ENCODE assay signal across 33 cellular contexts in the genomic region with DNA sequence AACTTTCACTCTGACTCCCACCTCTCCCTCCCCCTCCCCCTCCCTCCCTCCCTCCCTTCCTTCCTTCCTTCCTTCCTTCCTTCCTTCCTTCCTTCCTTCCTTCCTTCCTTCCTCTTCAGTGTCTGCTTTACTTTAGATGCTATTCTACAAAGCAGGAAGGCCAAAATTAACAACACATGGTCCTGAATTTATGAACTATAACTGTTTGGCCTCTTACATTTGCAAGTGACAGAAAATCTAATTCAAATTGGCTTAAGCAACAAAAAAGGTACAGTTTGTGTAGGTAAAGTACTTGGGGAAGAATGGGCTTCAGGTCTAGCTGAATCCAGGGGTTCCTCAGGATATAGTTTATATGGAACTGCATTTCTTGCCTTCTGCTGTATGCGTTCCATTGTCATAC.
DNase-seq lines count a peak whose midpoint lies in the region; ATAC-seq and TF ChIP-seq lines count a peak whose summit lies in the region.
"Had no signal": no experiment of that assay in that cellular context is flagged by ENCODE, and none has a peak within 500 bp of the region (broad histone marks: within the 10 kb centered on the region; RNA-seq: fewer than 3 reads in every experiment).

No MANE protein-coding gene starts in this region.

- H2BK5ac ChIP-seq in neuronal stem cell (ENCODE audit: low read length): no peak overlapping the region

- peaks cover 15% of the 10 kb centered on the region for H3K36me3 ChIP-seq in SK-N-MC (ENCODE audit: insufficient read depth, low read length)
- H3K36me3 ChIP-seq in neuronal stem cell (replicated peaks in 1 of 2; ENCODE audit: control insufficient read depth in 2 of 2, insufficient read depth in 2 of 2, low read length in 2 of 2): no peaks in the 10 kb centered on the region
- no peaks in the 10 kb centered on the region for H3K36me3 ChIP-seq in osteoblast (ENCODE audit: insufficient read depth, low read length)
- H3K36me3 ChIP-seq: BE2C; BLaER1; BLaER1 treated with 17β-estradiol and CSF1 and Interleukin-3, amounts not matched to agents 10 nM and 100 nM had no signal

- WGBS in neuronal stem cell (ENCODE audit: extremely low coverage in 2 of 2, insufficient read length in 2 of 2, insufficient replicate concordance in 1 of 2), 2 donors: no CpG with 5 or more reads among the region's 1 CpG

- H3K4me2 ChIP-seq in neuronal stem cell (ENCODE audit: insufficient read depth, low read length, poor library complexity, severe bottlenecking): no peak overlapping the region
- H3K4me2 ChIP-seq in osteoblast (ENCODE audit: insufficient read depth, low read length): no peak overlapping the region
- H3K4me2 ChIP-seq: A549; BLaER1; BLaER1 treated with 17β-estradiol and CSF1 and Interleukin-3, amounts not matched to agents 10 nM and 100 nM had no signal

- H2BK15ac ChIP-seq in neuronal stem cell (ENCODE audit: low read length): no peak overlapping the region

- no peak overlapping the region for H3K18ac ChIP-seq in neuronal stem cell (ENCODE audit: low read length)

- H4K8ac ChIP-seq in neuronal stem cell (ENCODE audit: low read depth, low read length): no peak overlapping the region

- H3K14ac ChIP-seq in neuronal stem cell (ENCODE audit: low read length): peak overlapping the region; percentile 31

- no peak overlapping the region for H3K4me3 Mint-ChIP-seq in stimulated activated naive B cell treated with anti-CD40 and anti-IgM and Interleukin-4, amounts not matched to agents 10 μg/mL and 1 μg/mL and 100 μg/mL, for 72 hours
- H3K4me3 Mint-ChIP-seq: B cell; CD14-positive monocyte; CD4-positive, alpha-beta memory T cell; CD4-positive, alpha-beta T cell; CD4-positive, CD25-positive, alpha-beta regulatory T cell; CD8-positive, alpha-beta memory T cell; CD8-positive, alpha-beta T cell had no signal

- H3K9me3 Mint-ChIP-seq in stimulated activated naive B cell treated with anti-CD40 and anti-IgM and Interleukin-4, amounts not matched to agents 10 μg/mL and 1 μg/mL and 100 μg/mL, for 72 hours: peaks cover 4 to 13% of the 10 kb centered on the region in 2 donors

- H3K27me3 ChIP-seq in neuronal stem cell (ENCODE audit: control insufficient read depth in 3 of 3, insufficient read depth in 3 of 3, low read depth in 1 of 3, low read length in 3 of 3) (no peaks in the 10 kb centered on the region), osteoblast (ENCODE audit: insufficient read depth, low read length) (no peaks in the 10 kb centered on the region)
- H3K27me3 ChIP-seq: BE2C; BLaER1; BLaER1 treated with 17β-estradiol and CSF1 and Interleukin-3, amounts not matched to agents 10 nM and 100 nM had no signal

- H3K27ac ChIP-seq in SK-N-MC (peak overlapping the region; percentile 99), neuronal stem cell (replicated peaks; ENCODE audit: low read length) (no peak overlapping the region), osteoblast (ENCODE audit: low read depth, low read length) (no peak overlapping the region)
- H3K27ac ChIP-seq: 22Rv1; A549; BLaER1; BLaER1 treated with 17β-estradiol and CSF1 and Interleukin-3, amounts not matched to agents 10 nM and 100 nM; C4-2B had no signal

- no peaks in the 10 kb centered on the region for H3K4me1 Mint-ChIP-seq in stimulated activated naive B cell treated with anti-CD40 and anti-IgM and Interleukin-4, amounts not matched to agents 10 μg/mL and 1 μg/mL and 100 μg/mL, for 72 hours
- H3K4me1 Mint-ChIP-seq: B cell; CD14-positive monocyte; CD4-positive, alpha-beta memory T cell; CD4-positive, CD25-positive, alpha-beta regulatory T cell; CD8-positive, alpha-beta memory T cell had no signal

- H2AFZ ChIP-seq in neuronal stem cell (ENCODE audit: low read length): no peak overlapping the region
- H2AFZ ChIP-seq in osteoblast (ENCODE audit: low read length): no peak overlapping the region

- H2BK120ac ChIP-seq in neuronal stem cell (ENCODE audit: low read depth, low read length): no peak overlapping the region

- peaks cover 8% of the 10 kb centered on the region; the same call in 1 of the 2 replicates for H3K9me3 ChIP-seq in SK-N-MC (ENCODE audit: low read depth, low read length)
- peaks cover 0 to 1% of the 10 kb centered on the region in 2 donors for H3K9me3 ChIP-seq in neuronal stem cell (replicated peaks in 1 of 2; ENCODE audit: control insufficient read depth in 2 of 2, insufficient read depth in 1 of 2, low read depth in 1 of 2, low read length in 2 of 2)
- peaks cover 2% of the 10 kb centered on the region for H3K9me3 ChIP-seq in osteoblast (ENCODE audit: low read depth, low read length)
- H3K9me3 ChIP-seq: A549, BE2C, Caco-2 had no signal

- TF ChIP-seq CTCF in osteoblast (IDR thresholded peaks at IDR 0.05; ENCODE audit: extremely low read depth, low read depth, low read length): no peak

- H3K4me1 ChIP-seq in neuronal stem cell (ENCODE audit: control insufficient read depth in 2 of 2, insufficient read depth in 1 of 2, low read depth in 1 of 2, low read length in 2 of 2) (no peaks in the 10 kb centered on the region), osteoblast (ENCODE audit: insufficient read depth, low read length) (no peaks in the 10 kb centered on the region)
- H3K4me1 ChIP-seq: A549; BE2C; BLaER1; BLaER1 treated with 17β-estradiol and CSF1 and Interleukin-3, amounts not matched to agents 10 nM and 100 nM; Caco-2 had no signal

- no peaks in the 10 kb centered on the region for H3K79me2 ChIP-seq in osteoblast (ENCODE audit: insufficient read depth, low read length)

- no peak overlapping the region for H3K4ac ChIP-seq in neuronal stem cell (ENCODE audit: low read length)

- no peak overlapping the region for H4K91ac ChIP-seq in neuronal stem cell (ENCODE audit: low read depth, low read length, poor library complexity)

- no peak overlapping the region for H2AK5ac ChIP-seq in neuronal stem cell (ENCODE audit: low read depth, low read length)

- H2BK12ac ChIP-seq in neuronal stem cell (ENCODE audit: low read length): no peak overlapping the region

- H4K20me1 ChIP-seq in osteoblast (ENCODE audit: insufficient read depth, low read length): no peaks in the 10 kb centered on the region
- H4K20me1 ChIP-seq: BLaER1; BLaER1 treated with 17β-estradiol and CSF1 and Interleukin-3, amounts not matched to agents 10 nM and 100 nM had no signal

- no peak overlapping the region for H3K4me3 ChIP-seq in SK-N-MC
- H3K4me3 ChIP-seq in neuronal stem cell (ENCODE audit: low read length in 2 of 2): peak overlapping the region in 1 of 2 donors; percentile 51
- H3K4me3 ChIP-seq in osteoblast (ENCODE audit: insufficient read depth, low read length): no peak overlapping the region
- H3K4me3 ChIP-seq: A549; BLaER1; BLaER1 treated with 17β-estradiol and CSF1 and Interleukin-3, amounts not matched to agents 10 nM and 100 nM had no signal

- H3K23ac ChIP-seq in neuronal stem cell (ENCODE audit: low read depth, low read length, poor library complexity): no peak overlapping the region

- no peak for ATAC-seq in stimulated activated naive B cell treated with anti-CD40 and anti-IgM and Interleukin-4, amounts not matched to agents 10 μg/mL and 1 μg/mL and 100 μg/mL, for 72 hours (replicated peaks)
- no peak for ATAC-seq in HG03442 (IDR thresholded peaks at IDR 0.05; ENCODE audit: unreplicated experiment)
- ATAC-seq: A549; CD8-positive, alpha-beta T cell had no signal

- H3K9ac ChIP-seq in SK-N-MC (ENCODE audit: insufficient read length) (peak overlapping the region; percentile 46), neuronal stem cell (ENCODE audit: low read depth, low read length, poor library complexity) (no peak overlapping the region)
- H3K9ac ChIP-seq: BLaER1; BLaER1 treated with 17β-estradiol and CSF1 and Interleukin-3, amounts not matched to agents 10 nM and 100 nM had no signal

- peak overlapping the region; percentile 14 for H3K27ac Mint-ChIP-seq in stimulated activated naive B cell treated with anti-CD40 and anti-IgM and Interleukin-4, amounts not matched to agents 10 μg/mL and 1 μg/mL and 100 μg/mL, for 72 hours
- H3K27ac Mint-ChIP-seq: B cell; CD14-positive monocyte; CD4-positive, alpha-beta memory T cell; CD4-positive, alpha-beta T cell; CD4-positive, CD25-positive, alpha-beta regulatory T cell; CD8-positive, alpha-beta memory T cell; CD8-positive, alpha-beta T cell had no signal

- DNase-seq in SK-N-MC (ENCODE audit: low read depth, low spot score) (peak; percentile 90), neuronal stem cell (ENCODE audit: low spot score) (no peak), osteoblast (ENCODE audit: insufficient read length, low spot score, missing footprints) (no peak), NAMALWA (ENCODE audit: low spot score) (no peak)
- DNase-seq in stimulated activated naive B cell treated with anti-CD40 and anti-IgM and Interleukin-4, amounts not matched to agents 10 μg/mL and 1 μg/mL and 100 μg/mL, for 72 hours: no peak
- DNase-seq: 8988T; ACHN; AML-193; BE2C; C1 segment of cervical spinal cord; Caco-2; Calu3; CD4-positive, alpha-beta memory T cell; CD4-positive, alpha-beta T cell; CD4-positive, CD25-positive, alpha-beta regulatory T cell; CD8-positive, alpha-beta memory T cell; CD8-positive, alpha-beta T cell; COR-L47; DMS 273 treated with DMSO at 0.1 percent for 48 hours; DMS153; DMS53; DMS79; DMS79 treated with DMSO at 0.1 percent for 48 hours; DND-41; EL had no signal

- H3K36me3 Mint-ChIP-seq in stimulated activated naive B cell treated with anti-CD40 and anti-IgM and Interleukin-4, amounts not matched to agents 10 μg/mL and 1 μg/mL and 100 μg/mL, for 72 hours: no peaks in the 10 kb centered on the region
- H3K36me3 Mint-ChIP-seq: CD14-positive monocyte; CD4-positive, alpha-beta memory T cell; CD4-positive, CD25-positive, alpha-beta regulatory T cell; CD8-positive, alpha-beta memory T cell; CD8-positive, alpha-beta T cell had no signal

- H3K79me1 ChIP-seq in neuronal stem cell (ENCODE audit: low read depth, low read length): no peaks in the 10 kb centered on the region

- H3K27me3 Mint-ChIP-seq in stimulated activated naive B cell treated with anti-CD40 and anti-IgM and Interleukin-4, amounts not matched to agents 10 μg/mL and 1 μg/mL and 100 μg/mL, for 72 hours: no peaks in the 10 kb centered on the region
- H3K27me3 Mint-ChIP-seq: B cell; CD4-positive, alpha-beta memory T cell; CD4-positive, alpha-beta T cell; CD4-positive, CD25-positive, alpha-beta regulatory T cell; CD8-positive, alpha-beta memory T cell had no signal
